8 cellular contexts compared by ENCODE assay signal in the genomic region with DNA sequence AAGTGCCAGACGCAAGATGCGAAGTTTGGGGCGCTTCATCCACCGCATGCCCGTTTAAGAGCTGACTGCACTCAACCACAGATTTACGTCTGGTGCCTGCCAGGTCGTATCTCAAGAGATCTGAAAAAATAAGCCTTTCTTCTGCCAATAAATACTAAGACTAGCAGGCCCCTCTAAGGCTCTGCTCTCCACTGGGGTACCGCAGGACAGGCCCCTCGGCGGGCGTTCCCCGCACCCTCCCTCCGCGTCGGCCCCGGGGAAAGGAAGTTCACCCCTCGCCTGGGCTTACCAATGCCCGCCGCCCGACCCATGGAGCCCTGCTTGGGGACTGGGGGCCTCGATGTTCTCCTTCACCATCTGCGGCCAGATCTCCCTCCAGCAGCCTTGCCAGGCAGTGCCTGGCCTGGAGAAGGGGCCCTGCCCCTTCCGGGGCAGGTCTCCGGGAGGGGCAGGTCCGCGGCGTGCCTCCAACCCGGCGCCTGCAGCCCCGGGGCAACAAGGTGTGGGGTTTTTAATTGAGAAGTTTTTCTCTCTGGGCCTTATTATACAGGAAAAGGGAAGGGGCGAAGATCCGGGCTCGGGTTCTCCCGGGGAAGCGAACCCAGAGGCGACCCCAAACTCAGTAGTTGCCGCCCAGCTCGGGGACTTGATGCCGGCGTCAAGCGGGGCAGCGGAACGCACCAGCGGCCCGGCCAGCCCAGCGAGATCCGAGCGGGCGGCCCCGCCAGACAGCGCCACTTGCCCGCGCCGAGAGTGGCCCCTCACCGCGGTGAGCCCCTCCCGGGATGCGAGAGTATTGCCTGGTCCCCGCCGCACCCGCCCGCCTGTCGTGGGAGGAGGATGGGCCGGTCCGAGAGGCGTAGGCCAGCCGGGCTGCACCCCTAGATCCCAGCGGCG. TPM values are rescaled to one million over a fixed set of nuclear protein-coding genes. Genes with fewer than 3 reads are reported as not detected.
DNase-seq lines count a peak whose midpoint lies in the region; ATAC-seq and TF ChIP-seq lines count a peak whose summit lies in the region.

No MANE protein-coding gene starts in this region.

- H3K4me1 Mint-ChIP-seq in CD4-positive, alpha-beta memory T cell = peaks cover 24 to 48% (median 35%) of the 10 kb centered on the region in 4 donors
- H3K4me1 Mint-ChIP-seq in brain = peaks cover 46% of the 10 kb centered on the region

- H3K4me3 Mint-ChIP-seq in CD4-positive, alpha-beta memory T cell = peak overlapping the region; percentile 86 to 91 (median 89)
- peak overlapping the region; percentile 84 to 95 (median 89) for H3K4me3 Mint-ChIP-seq in brain

- H3K4me1 ChIP-seq in CD4-positive, alpha-beta memory T cell (ENCODE audit: insufficient read depth, low read length) = peaks cover 27% of the 10 kb centered on the region
- H3K4me1 ChIP-seq in iPS-20b (ENCODE audit: insufficient read depth, low read length) = no peaks in the 10 kb centered on the region

- peak overlapping the region; percentile 61 for H3K27ac ChIP-seq in CD4-positive, alpha-beta memory T cell (ENCODE audit: low read depth, low read length)
- no peak overlapping the region for H3K27ac ChIP-seq in iPS-20b (ENCODE audit: low read length)

- ATAC-seq in HG03159 (IDR thresholded peaks at IDR 0.05; ENCODE audit: unreplicated experiment) (peak; percentile 38), SK-N-SH treated with all-trans-retinoic acid at 6 μM for 48 hours (peak; percentile 83)

- H3K9me3 ChIP-seq in CD4-positive, alpha-beta memory T cell (ENCODE audit: control insufficient read depth in 1 of 2, low read length in 2 of 2) = no peaks in the 10 kb centered on the region
- no peaks in the 10 kb centered on the region for H3K9me3 ChIP-seq in iPS-20b (ENCODE audit: insufficient read depth, low read depth, low read length)

- peaks cover 0 to 5% of the 10 kb centered on the region in 2 donors for H3K36me3 Mint-ChIP-seq in CD4-positive, alpha-beta memory T cell
- H3K36me3 Mint-ChIP-seq in brain = no peaks in the 10 kb centered on the region

- POLR2A ChIA-PET in CD4-positive, alpha-beta memory T cell (lab: Charles Lee; ENCODE audit: partially characterized antibody) = interaction anchor here (0.8 to 3.1 kb wide), 9 partner anchors 67 to 481 kb away, joined by 3 to 32 read pairs (median 8); partner anchors contain the start of genes AQR, EMC4, EMC7 and LPCAT4

- no peaks in the 10 kb centered on the region for H3K9me3 Mint-ChIP-seq in CD4-positive, alpha-beta memory T cell
- H3K9me3 Mint-ChIP-seq in brain = no peaks in the 10 kb centered on the region

- DNase-seq in CD4-positive, alpha-beta memory T cell = peak; percentile 21 to 59 (median 29)
- peak; percentile 46 for DNase-seq in GM19238 (ENCODE audit: insufficient read length, low spot score)
- DNase-seq in stimulated activated CD4-positive, alpha-beta T cell treated with anti-CD3 and anti-CD28 coated beads, Interleukin-12 subunit alpha, Interleukin-12 subunit beta, amount 100 ng/mL, for 4 hours = peak; percentile 35
- DNase-seq in SHP77 treated with DMSO at 0.1 percent for 48 hours (lab: John Stamatoyannopoulos, UW) = no peak

- H3K4me3 ChIP-seq in CD4-positive, alpha-beta memory T cell (ENCODE audit: low read length in 2 of 2) = peak overlapping the region; percentile 52 to 74
- peak overlapping the region; percentile 77 for H3K4me3 ChIP-seq in iPS-20b (ENCODE audit: low read length)

- CTCF ChIA-PET in CD4-positive, alpha-beta memory T cell (lab: Charles Lee; ENCODE audit: partially characterized antibody) = interaction anchor here (0.9 to 1.6 kb wide), 5 partner anchors 9 to 542 kb away, joined by 3 to 7 read pairs (median 4); partner anchors contain the start of gene LPCAT4

- peak overlapping the region; percentile 61; the same call in 1 of the 2 replicates for H3K9ac ChIP-seq in iPS-20b (ENCODE audit: low read depth, low read length)

- H3K27me3 ChIP-seq in CD4-positive, alpha-beta memory T cell (ENCODE audit: insufficient read depth, low read length) = no peaks in the 10 kb centered on the region
- peaks cover 24% of the 10 kb centered on the region for H3K27me3 ChIP-seq in iPS-20b (ENCODE audit: insufficient read depth, low read length)

- no peak for TF ChIP-seq CTCF in brain (conservative IDR thresholded peaks at IDR 0.05)

- no peaks in the 10 kb centered on the region for H3K27me3 Mint-ChIP-seq in CD4-positive, alpha-beta memory T cell
- peaks cover 14% of the 10 kb centered on the region for H3K27me3 Mint-ChIP-seq in brain

- H3K27ac Mint-ChIP-seq in CD4-positive, alpha-beta memory T cell = peak overlapping the region; percentile 41 to 87 (median 79)
- peak overlapping the region; percentile 66 to 85 (median 74) for H3K27ac Mint-ChIP-seq in brain

- intact Hi-C loops in CD4-positive, alpha-beta memory T cell (cut with micrococcal nuclease) = loop anchor here (1.0 kb wide), 3 partner anchors 239 to 543 kb away; partner anchors contain the start of genes AVEN, NOP10 and NUTM1

- no peaks in the 10 kb centered on the region for H3K36me3 ChIP-seq in CD4-positive, alpha-beta memory T cell (ENCODE audit: insufficient read depth, low read length)
- no peaks in the 10 kb centered on the region for H3K36me3 ChIP-seq in iPS-20b (ENCODE audit: insufficient read depth, low read depth, low read length)

TF ChIP-seq in SK-N-SH treated with all-trans-retinoic acid at 6 μM for 48 hours, 23 proteins besides CTCF, POLR2A, EP300 and RAD21:
- TF ChIP-seq SNAI2 (CRISPR knock-in tag; IDR thresholded peaks at IDR 0.05) = no peak
- no peak for TF ChIP-seq ZNF8 (CRISPR knock-in tag; IDR thresholded peaks at IDR 0.05)
- TF ChIP-seq ZFP3 (CRISPR knock-in tag; IDR thresholded peaks at IDR 0.05) = no peak
- TF ChIP-seq RARB (CRISPR knock-in tag; IDR thresholded peaks at IDR 0.05) = no peak
- no peak for TF ChIP-seq ZC3H10 (CRISPR knock-in tag; IDR thresholded peaks at IDR 0.05)
- no peak for TF ChIP-seq ESRRG (CRISPR knock-in tag; IDR thresholded peaks at IDR 0.05)

RNA-seq across cellular contexts. Expression of gene GOLGA8B, which starts 0.7 kb away (rescaled TPM):
- total RNA-seq in CD4-positive, alpha-beta memory T cell = 100 to 1,000 TPM; 332 to 340 TPM
- 1 to 10 TPM; 4.8 to 6.5 TPM for polyA plus RNA-seq in CD4-positive, alpha-beta memory T cell
- polyA plus RNA-seq in brain (ENCODE audit: insufficient read depth, low read depth, low replicate concordance) = 0.76 TPM
